In the genomic region with DNA sequence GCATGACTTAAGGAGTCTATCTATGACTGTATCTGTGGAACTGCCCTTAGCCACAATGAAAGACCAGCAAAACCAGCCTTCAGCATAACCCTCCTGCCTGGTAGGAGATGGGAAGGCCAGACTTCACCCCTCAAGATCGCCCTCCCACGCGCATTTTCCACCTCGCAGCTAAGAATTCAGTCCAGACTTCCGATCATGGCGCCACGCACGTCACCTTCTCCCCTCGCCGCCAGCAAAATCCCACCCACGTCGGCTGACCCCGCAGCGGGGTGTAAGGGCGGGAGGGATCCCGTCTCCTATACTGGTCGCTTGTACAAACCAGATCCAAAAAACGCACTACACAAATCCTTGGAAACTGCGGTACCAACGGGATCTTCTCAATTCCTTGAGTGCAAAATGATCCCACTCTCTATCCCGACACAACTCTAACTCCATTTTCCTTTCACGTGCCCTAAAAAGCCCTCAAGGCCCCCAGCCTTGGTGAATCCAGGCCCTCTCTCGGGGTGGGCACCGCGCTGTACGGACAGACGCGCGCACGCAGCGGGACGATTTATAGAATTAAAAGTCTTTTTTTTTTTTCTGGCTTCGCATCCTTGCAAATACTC, we compare ENCODE assay signal across 8 cellular contexts. TPM values are rescaled to one million over a fixed set of nuclear protein-coding genes. Genes with fewer than 3 reads are reported as not detected.
DNase-seq lines count a peak whose midpoint lies in the region; ATAC-seq and TF ChIP-seq lines count a peak whose summit lies in the region.

No MANE protein-coding gene starts in this region.

- peak overlapping the region; percentile 71 for H2AFZ ChIP-seq in neural progenitor cell (replicated peaks)

- TF ChIP-seq CTCF in foreskin keratinocyte (conservative IDR thresholded peaks at IDR 0.05), result no peak
- TF ChIP-seq CTCF in neural progenitor cell (IDR thresholded peaks at IDR 0.05), result no peak

- H3K27ac ChIP-seq in foreskin keratinocyte (peak overlapping the region; percentile 92), neural progenitor cell (no peak overlapping the region), substantia nigra (ENCODE audit: low read depth, low read length, poor library complexity, severe bottlenecking) (peak overlapping the region; percentile 76)

- no peaks in the 10 kb centered on the region for H3K9me3 ChIP-seq in neural progenitor cell (ENCODE audit: low read depth)

- no peaks in the 10 kb centered on the region for H3K9me3 Mint-ChIP-seq in neural progenitor cell

- H3K27me3 Mint-ChIP-seq in neural progenitor cell (ENCODE audit: insufficient read depth, low read depth), result peaks cover 12% of the 10 kb centered on the region

- H3K4me3 ChIP-seq in neural progenitor cell, result peak overlapping the region; percentile 73

- H3K4me1 ChIP-seq in foreskin keratinocyte (peaks cover 3% of the 10 kb centered on the region), neural progenitor cell (peaks cover 19% of the 10 kb centered on the region)

- H3K27me3 ChIP-seq in foreskin keratinocyte (no peaks in the 10 kb centered on the region), neural progenitor cell (peaks cover 9% of the 10 kb centered on the region)

- peak overlapping the region; percentile 100 for H3K4me3 Mint-ChIP-seq in neural progenitor cell

- no peaks in the 10 kb centered on the region for H3K36me3 ChIP-seq in neural progenitor cell

- H3K4me2 ChIP-seq in neural progenitor cell, result peak overlapping the region; percentile 90

- DNase-seq in NCI-H524 (lab: John Stamatoyannopoulos, UW) (peak; percentile 68 to 79), NCI-H524 treated with DMSO at 0.1 percent for 48 hours (lab: John Stamatoyannopoulos, UW) (no peak), OCI-M1 (lab: John Stamatoyannopoulos, UW) (peak; percentile 73), foreskin keratinocyte (peak in 1 of 2 donors; percentile 54), neural progenitor cell (ENCODE audit: low spot score) (peak; percentile 70), substantia nigra (lab: John Stamatoyannopoulos, UW) (peak in 41 of 49 donors; percentile 4 to 61 (median 25))
- DNase-seq in activated naive CD4-positive, alpha-beta T cell (lab: John Stamatoyannopoulos, UW), result peak in 3 of 4 experiments; percentile 4 to 19 (median 9)

- no peaks in the 10 kb centered on the region for H3K36me3 Mint-ChIP-seq in neural progenitor cell

- peaks cover 35% of the 10 kb centered on the region for H3F3A ChIP-seq in neural progenitor cell (ENCODE audit: low read depth)

- peak overlapping the region; percentile 98 for H3K27ac Mint-ChIP-seq in neural progenitor cell

- H4K20me1 ChIP-seq in neural progenitor cell (ENCODE audit: low read depth), result peaks cover 32% of the 10 kb centered on the region

- H3K9ac ChIP-seq in neural progenitor cell, result no peak overlapping the region

- peaks cover 33% of the 10 kb centered on the region for H3K79me2 ChIP-seq in neural progenitor cell (ENCODE audit: low read depth)

- ATAC-seq in foreskin keratinocyte (no peak), HG03520 (IDR thresholded peaks at IDR 0.05; ENCODE audit: unreplicated experiment) (no peak)

- peaks cover 29% of the 10 kb centered on the region for H3K4me1 Mint-ChIP-seq in neural progenitor cell

RNA-seq across cellular contexts. Expression of gene BMPR2, which starts 1.0 kb away (rescaled TPM):
- total RNA-seq in foreskin keratinocyte, result 27.1 and 30.1 TPM in 2 replicates
- polyA plus RNA-seq in foreskin keratinocyte, result 6.5 and 6.7 TPM in 2 replicates
- total RNA-seq in neural progenitor cell (ENCODE audit: low replicate concordance), result 9.8 and 11.8 TPM in 2 replicates
